In the genomic region with DNA sequence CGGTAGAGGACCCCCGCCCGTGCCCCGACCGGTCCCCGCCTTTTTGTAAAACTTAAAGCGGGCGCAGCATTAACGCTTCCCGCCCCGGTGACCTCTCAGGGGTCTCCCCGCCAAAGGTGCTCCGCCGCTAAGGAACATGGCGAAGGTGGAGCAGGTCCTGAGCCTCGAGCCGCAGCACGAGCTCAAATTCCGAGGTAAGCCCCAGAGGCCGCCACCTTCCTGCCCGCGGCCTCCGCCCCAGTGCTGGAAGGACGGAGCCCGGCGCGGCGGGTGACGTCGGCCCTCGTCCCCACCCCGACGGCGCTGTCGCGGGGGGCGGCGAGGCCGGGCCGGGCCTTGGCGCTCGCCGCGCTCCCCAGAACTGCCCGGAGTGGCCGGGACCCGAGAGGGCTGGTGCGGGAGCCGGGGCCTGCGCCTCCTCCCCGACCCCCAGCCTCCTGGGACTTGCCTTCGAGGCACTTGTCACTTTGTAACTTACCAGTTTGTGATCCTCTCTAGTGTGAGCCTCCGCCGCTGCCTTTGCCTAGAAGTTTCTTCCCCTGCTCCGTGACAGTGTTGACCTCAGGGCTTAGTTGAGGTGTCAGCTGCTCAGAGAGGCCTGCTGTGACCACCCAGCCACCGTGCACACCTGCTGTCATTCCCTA, we compare ENCODE assay signal across 1 cellular context.
TF ChIP-seq lines count a peak whose summit lies in the region.

No MANE protein-coding gene starts in this region.

TF ChIP-seq in K562, 482 proteins besides CTCF, POLR2A, EP300 and RAD21 (continued from another document and continues in another):
- TF ChIP-seq, protein P1, sequence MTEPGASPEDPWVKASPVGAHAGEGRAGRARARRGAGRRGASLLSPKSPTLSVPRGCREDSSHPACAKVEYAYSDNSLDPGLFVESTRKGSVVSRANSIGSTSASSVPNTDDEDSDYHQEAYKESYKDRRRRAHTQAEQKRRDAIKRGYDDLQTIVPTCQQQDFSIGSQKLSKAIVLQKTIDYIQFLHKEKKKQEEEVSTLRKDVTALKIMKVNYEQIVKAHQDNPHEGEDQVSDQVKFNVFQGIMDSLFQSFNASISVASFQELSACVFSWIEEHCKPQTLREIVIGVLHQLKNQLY (CRISPR knock-in tag; conservative IDR thresholded peaks at IDR 0.05), result no peak
- TF ChIP-seq, protein P2, sequence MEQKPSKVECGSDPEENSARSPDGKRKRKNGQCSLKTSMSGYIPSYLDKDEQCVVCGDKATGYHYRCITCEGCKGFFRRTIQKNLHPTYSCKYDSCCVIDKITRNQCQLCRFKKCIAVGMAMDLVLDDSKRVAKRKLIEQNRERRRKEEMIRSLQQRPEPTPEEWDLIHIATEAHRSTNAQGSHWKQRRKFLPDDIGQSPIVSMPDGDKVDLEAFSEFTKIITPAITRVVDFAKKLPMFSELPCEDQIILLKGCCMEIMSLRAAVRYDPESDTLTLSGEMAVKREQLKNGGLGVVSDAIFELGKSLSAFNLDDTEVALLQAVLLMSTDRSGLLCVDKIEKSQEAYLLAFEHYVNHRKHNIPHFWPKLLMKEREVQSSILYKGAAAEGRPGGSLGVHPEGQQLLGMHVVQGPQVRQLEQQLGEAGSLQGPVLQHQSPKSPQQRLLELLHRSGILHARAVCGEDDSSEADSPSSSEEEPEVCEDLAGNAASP (IDR thresholded peaks at IDR 0.05), result no peak
- TF ChIP-seq CREBBP (IDR thresholded peaks at IDR 0.05; ENCODE audit: low read depth, low read length), result no peak
- no peak for TF ChIP-seq SOX6 (IDR thresholded peaks at IDR 0.05)
- TF ChIP-seq, protein P3, sequence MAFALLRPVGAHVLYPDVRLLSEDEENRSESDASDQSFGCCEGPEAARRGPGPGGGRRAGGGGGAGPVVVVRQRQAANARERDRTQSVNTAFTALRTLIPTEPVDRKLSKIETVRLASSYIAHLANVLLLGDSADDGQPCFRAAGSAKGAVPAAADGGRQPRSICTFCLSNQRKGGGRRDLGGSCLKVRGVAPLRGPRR (CRISPR knock-in tag; IDR thresholded peaks at IDR 0.05), result no peak
- TF ChIP-seq IFI16 (CRISPR knock-in tag; IDR thresholded peaks at IDR 0.05), result no peak
- no peak for TF ChIP-seq XRCC4 (IDR thresholded peaks at IDR 0.05; ENCODE audit: extremely low read depth, insufficient read depth, insufficient read length)
- no peak for TF ChIP-seq NFIX (CRISPR knock-in tag; IDR thresholded peaks at IDR 0.05; ENCODE audit: low read depth)
- no peak for TF ChIP-seq TAF7 (tag; IDR thresholded peaks at IDR 0.05)
- 0 out of 4 replicates have a peak, but pooled peaks of 1 of the 2 experiments have one; percentile 13 for TF ChIP-seq KDM4B (IDR thresholded peaks at IDR 0.05; ENCODE audit: borderline replicate concordance in 2 of 2, low read depth in 1 of 2)
- TF ChIP-seq NBN (IDR thresholded peaks at IDR 0.05; ENCODE audit: low read depth), result no peak
- TF ChIP-seq CEBPG (CRISPR knock-in tag; IDR thresholded peaks at IDR 0.05), result peak; percentile 33; the same call in 1 of the 2 replicates
- no peak for TF ChIP-seq CEBPG (tag; conservative IDR thresholded peaks at IDR 0.05 in 1 of 2, IDR thresholded peaks at IDR 0.05 in 1 of 2)
- no peak for TF ChIP-seq NFE2L1 (tag; IDR thresholded peaks at IDR 0.05; ENCODE audit: borderline replicate concordance, low read depth)
- no peak for TF ChIP-seq PHF20 (IDR thresholded peaks at IDR 0.05; ENCODE audit: partially characterized antibody)
- TF ChIP-seq BRCA1 (IDR thresholded peaks at IDR 0.05), result no peak
- TF ChIP-seq BRCA1 (CRISPR knock-in tag; IDR thresholded peaks at IDR 0.05), result no peak
- no peak for TF ChIP-seq PML (IDR thresholded peaks at IDR 0.05; ENCODE audit: low read length)
- TF ChIP-seq OTX1 (CRISPR knock-in tag; IDR thresholded peaks at IDR 0.05), result no peak
- TF ChIP-seq ZNF717 (CRISPR knock-in tag; IDR thresholded peaks at IDR 0.05), result no peak
- TF ChIP-seq ETV1 (tag; conservative IDR thresholded peaks at IDR 0.05; ENCODE audit: low read depth), result no peak
- TF ChIP-seq ELF4 (CRISPR knock-in tag; IDR thresholded peaks at IDR 0.05), result no peak
- TF ChIP-seq SREBF2 (CRISPR knock-in tag; IDR thresholded peaks at IDR 0.05), result no peak
- TF ChIP-seq COPS2 (conservative IDR thresholded peaks at IDR 0.05), result no peak
- TF ChIP-seq ZNF431 (CRISPR knock-in tag; IDR thresholded peaks at IDR 0.05), result no peak
- TF ChIP-seq ZNF589 (CRISPR knock-in tag; IDR thresholded peaks at IDR 0.05; ENCODE audit: low read depth), result no peak
- TF ChIP-seq, protein P4, sequence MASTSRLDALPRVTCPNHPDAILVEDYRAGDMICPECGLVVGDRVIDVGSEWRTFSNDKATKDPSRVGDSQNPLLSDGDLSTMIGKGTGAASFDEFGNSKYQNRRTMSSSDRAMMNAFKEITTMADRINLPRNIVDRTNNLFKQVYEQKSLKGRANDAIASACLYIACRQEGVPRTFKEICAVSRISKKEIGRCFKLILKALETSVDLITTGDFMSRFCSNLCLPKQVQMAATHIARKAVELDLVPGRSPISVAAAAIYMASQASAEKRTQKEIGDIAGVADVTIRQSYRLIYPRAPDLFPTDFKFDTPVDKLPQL (IDR thresholded peaks at IDR 0.05; ENCODE audit: extremely low read depth, insufficient read length), result no peak
- TF ChIP-seq SMARCE1 (IDR thresholded peaks at IDR 0.05), result no peak
- no peak for TF ChIP-seq FOXJ3 (CRISPR knock-in tag; IDR thresholded peaks at IDR 0.05)
- no peak for TF ChIP-seq SMARCA4 (IDR thresholded peaks at IDR 0.05)
- no peak for TF ChIP-seq ZNF384 (IDR thresholded peaks at IDR 0.05; ENCODE audit: low read depth, low read length)
- TF ChIP-seq CBX1 (IDR thresholded peaks at IDR 0.05; ENCODE audit: low read depth), result peak; percentile 68
- no peak for TF ChIP-seq EHMT2 (IDR thresholded peaks at IDR 0.05)
- TF ChIP-seq, protein P5, sequence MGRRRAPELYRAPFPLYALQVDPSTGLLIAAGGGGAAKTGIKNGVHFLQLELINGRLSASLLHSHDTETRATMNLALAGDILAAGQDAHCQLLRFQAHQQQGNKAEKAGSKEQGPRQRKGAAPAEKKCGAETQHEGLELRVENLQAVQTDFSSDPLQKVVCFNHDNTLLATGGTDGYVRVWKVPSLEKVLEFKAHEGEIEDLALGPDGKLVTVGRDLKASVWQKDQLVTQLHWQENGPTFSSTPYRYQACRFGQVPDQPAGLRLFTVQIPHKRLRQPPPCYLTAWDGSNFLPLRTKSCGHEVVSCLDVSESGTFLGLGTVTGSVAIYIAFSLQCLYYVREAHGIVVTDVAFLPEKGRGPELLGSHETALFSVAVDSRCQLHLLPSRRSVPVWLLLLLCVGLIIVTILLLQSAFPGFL (CRISPR knock-in tag; IDR thresholded peaks at IDR 0.05), result no peak
- peak; percentile 10 for TF ChIP-seq HNRNPLL (IDR thresholded peaks at IDR 0.05; ENCODE audit: low read depth, low read length, poor library complexity, severe bottlenecking)
- no peak for TF ChIP-seq TCF7 (IDR thresholded peaks at IDR 0.05; ENCODE audit: borderline replicate concordance)
- TF ChIP-seq ZFP1 (CRISPR knock-in tag; IDR thresholded peaks at IDR 0.05), result no peak
- TF ChIP-seq XRCC5 (IDR thresholded peaks at IDR 0.05; ENCODE audit: low read depth, low read length), result no peak
- TF ChIP-seq NFATC3 (IDR thresholded peaks at IDR 0.05), result no peak
- TF ChIP-seq, protein P6, sequence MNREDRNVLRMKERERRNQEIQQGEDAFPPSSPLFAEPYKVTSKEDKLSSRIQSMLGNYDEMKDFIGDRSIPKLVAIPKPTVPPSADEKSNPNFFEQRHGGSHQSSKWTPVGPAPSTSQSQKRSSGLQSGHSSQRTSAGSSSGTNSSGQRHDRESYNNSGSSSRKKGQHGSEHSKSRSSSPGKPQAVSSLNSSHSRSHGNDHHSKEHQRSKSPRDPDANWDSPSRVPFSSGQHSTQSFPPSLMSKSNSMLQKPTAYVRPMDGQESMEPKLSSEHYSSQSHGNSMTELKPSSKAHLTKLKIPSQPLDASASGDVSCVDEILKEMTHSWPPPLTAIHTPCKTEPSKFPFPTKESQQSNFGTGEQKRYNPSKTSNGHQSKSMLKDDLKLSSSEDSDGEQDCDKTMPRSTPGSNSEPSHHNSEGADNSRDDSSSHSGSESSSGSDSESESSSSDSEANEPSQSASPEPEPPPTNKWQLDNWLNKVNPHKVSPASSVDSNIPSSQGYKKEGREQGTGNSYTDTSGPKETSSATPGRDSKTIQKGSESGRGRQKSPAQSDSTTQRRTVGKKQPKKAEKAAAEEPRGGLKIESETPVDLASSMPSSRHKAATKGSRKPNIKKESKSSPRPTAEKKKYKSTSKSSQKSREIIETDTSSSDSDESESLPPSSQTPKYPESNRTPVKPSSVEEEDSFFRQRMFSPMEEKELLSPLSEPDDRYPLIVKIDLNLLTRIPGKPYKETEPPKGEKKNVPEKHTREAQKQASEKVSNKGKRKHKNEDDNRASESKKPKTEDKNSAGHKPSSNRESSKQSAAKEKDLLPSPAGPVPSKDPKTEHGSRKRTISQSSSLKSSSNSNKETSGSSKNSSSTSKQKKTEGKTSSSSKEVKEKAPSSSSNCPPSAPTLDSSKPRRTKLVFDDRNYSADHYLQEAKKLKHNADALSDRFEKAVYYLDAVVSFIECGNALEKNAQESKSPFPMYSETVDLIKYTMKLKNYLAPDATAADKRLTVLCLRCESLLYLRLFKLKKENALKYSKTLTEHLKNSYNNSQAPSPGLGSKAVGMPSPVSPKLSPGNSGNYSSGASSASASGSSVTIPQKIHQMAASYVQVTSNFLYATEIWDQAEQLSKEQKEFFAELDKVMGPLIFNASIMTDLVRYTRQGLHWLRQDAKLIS (CRISPR knock-in tag; IDR thresholded peaks at IDR 0.05), result peak; percentile 51; the same call in 1 of the 2 replicates
- no peak for TF ChIP-seq FOXP1 (CRISPR knock-in tag; IDR thresholded peaks at IDR 0.05)
- no peak for TF ChIP-seq ARID1B (IDR thresholded peaks at IDR 0.05)
- TF ChIP-seq DMBX1 (CRISPR knock-in tag; IDR thresholded peaks at IDR 0.05; ENCODE audit: borderline replicate concordance), result no peak
- TF ChIP-seq ZSCAN29 (IDR thresholded peaks at IDR 0.05), result no peak; the same call in 1 of the 2 replicates
- no peak for TF ChIP-seq POLR2AphosphoS2 (IDR thresholded peaks at IDR 0.05; ENCODE audit: low read length)
- TF ChIP-seq ZC3H11A (IDR thresholded peaks at IDR 0.05; ENCODE audit: low read depth, low read length), result no peak
- TF ChIP-seq, protein P7, sequence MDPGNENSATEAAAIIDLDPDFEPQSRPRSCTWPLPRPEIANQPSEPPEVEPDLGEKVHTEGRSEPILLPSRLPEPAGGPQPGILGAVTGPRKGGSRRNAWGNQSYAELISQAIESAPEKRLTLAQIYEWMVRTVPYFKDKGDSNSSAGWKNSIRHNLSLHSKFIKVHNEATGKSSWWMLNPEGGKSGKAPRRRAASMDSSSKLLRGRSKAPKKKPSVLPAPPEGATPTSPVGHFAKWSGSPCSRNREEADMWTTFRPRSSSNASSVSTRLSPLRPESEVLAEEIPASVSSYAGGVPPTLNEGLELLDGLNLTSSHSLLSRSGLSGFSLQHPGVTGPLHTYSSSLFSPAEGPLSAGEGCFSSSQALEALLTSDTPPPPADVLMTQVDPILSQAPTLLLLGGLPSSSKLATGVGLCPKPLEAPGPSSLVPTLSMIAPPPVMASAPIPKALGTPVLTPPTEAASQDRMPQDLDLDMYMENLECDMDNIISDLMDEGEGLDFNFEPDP (CRISPR knock-in tag; IDR thresholded peaks at IDR 0.05), result no peak
- TF ChIP-seq HIVEP1 (CRISPR knock-in tag; IDR thresholded peaks at IDR 0.05), result 0 out of 2 replicates have a peak, but pooled peaks have one; percentile 60
- no peak for TF ChIP-seq RFX5 (IDR thresholded peaks at IDR 0.05; ENCODE audit: low read depth, low read length)
- TF ChIP-seq, protein P8, sequence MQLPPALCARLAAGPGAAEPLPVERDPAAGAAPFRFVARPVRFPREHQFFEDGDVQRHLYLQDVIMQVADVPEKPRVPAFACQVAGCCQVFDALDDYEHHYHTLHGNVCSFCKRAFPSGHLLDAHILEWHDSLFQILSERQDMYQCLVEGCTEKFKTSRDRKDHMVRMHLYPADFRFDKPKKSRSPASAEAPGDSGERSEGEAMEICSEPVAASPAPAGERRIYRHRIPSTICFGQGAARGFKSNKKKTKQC (CRISPR knock-in tag; IDR thresholded peaks at IDR 0.05), result peak; percentile 85; the same call in 1 of the 2 replicates
- TF ChIP-seq NELFE (IDR thresholded peaks at IDR 0.05; ENCODE audit: insufficient read depth, insufficient read length), result no peak
- peak; percentile 89 for TF ChIP-seq POLR2G (IDR thresholded peaks at IDR 0.05; ENCODE audit: low read depth, low read length)
- TF ChIP-seq, protein P9, sequence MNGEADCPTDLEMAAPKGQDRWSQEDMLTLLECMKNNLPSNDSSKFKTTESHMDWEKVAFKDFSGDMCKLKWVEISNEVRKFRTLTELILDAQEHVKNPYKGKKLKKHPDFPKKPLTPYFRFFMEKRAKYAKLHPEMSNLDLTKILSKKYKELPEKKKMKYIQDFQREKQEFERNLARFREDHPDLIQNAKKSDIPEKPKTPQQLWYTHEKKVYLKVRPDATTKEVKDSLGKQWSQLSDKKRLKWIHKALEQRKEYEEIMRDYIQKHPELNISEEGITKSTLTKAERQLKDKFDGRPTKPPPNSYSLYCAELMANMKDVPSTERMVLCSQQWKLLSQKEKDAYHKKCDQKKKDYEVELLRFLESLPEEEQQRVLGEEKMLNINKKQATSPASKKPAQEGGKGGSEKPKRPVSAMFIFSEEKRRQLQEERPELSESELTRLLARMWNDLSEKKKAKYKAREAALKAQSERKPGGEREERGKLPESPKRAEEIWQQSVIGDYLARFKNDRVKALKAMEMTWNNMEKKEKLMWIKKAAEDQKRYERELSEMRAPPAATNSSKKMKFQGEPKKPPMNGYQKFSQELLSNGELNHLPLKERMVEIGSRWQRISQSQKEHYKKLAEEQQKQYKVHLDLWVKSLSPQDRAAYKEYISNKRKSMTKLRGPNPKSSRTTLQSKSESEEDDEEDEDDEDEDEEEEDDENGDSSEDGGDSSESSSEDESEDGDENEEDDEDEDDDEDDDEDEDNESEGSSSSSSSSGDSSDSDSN (IDR thresholded peaks at IDR 0.05; ENCODE audit: borderline replicate concordance in 1 of 2, low read depth in 2 of 2, low read length in 2 of 2), result 0 out of 4 replicates have a peak, but pooled peaks of 1 of the 2 experiments have one; percentile 37
- peak; percentile 19 for TF ChIP-seq TAF1 (IDR thresholded peaks at IDR 0.05; ENCODE audit: control insufficient read depth, extremely low read depth, insufficient read depth, low read length, severe bottlenecking)
- no peak for TF ChIP-seq NFXL1 (CRISPR knock-in tag; IDR thresholded peaks at IDR 0.05)
- no peak for TF ChIP-seq EP400 (IDR thresholded peaks at IDR 0.05)
- peak; percentile 51; the same call in 1 of the 2 replicates for TF ChIP-seq ZBTB7A (IDR thresholded peaks at IDR 0.05; ENCODE audit: borderline replicate concordance, control insufficient read depth, low read depth, low read length)
- TF ChIP-seq ZNF184 (CRISPR knock-in tag; IDR thresholded peaks at IDR 0.05), result no peak
- TF ChIP-seq, protein P10, sequence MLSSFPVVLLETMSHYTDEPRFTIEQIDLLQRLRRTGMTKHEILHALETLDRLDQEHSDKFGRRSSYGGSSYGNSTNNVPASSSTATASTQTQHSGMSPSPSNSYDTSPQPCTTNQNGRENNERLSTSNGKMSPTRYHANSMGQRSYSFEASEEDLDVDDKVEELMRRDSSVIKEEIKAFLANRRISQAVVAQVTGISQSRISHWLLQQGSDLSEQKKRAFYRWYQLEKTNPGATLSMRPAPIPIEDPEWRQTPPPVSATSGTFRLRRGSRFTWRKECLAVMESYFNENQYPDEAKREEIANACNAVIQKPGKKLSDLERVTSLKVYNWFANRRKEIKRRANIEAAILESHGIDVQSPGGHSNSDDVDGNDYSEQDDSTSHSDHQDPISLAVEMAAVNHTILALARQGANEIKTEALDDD (IDR thresholded peaks at IDR 0.05), result no peak
